Comparison of ENCODE assay signal across 3 cellular contexts in genomic region chr12:19988457-19988856, GRCh38.
TF ChIP-seq lines count a peak whose summit lies in the region.

No MANE protein-coding gene starts in this region.

TF ChIP-seq in liver, 16 proteins besides CTCF, POLR2A, EP300 and RAD21:
- TF ChIP-seq, protein P1, sequence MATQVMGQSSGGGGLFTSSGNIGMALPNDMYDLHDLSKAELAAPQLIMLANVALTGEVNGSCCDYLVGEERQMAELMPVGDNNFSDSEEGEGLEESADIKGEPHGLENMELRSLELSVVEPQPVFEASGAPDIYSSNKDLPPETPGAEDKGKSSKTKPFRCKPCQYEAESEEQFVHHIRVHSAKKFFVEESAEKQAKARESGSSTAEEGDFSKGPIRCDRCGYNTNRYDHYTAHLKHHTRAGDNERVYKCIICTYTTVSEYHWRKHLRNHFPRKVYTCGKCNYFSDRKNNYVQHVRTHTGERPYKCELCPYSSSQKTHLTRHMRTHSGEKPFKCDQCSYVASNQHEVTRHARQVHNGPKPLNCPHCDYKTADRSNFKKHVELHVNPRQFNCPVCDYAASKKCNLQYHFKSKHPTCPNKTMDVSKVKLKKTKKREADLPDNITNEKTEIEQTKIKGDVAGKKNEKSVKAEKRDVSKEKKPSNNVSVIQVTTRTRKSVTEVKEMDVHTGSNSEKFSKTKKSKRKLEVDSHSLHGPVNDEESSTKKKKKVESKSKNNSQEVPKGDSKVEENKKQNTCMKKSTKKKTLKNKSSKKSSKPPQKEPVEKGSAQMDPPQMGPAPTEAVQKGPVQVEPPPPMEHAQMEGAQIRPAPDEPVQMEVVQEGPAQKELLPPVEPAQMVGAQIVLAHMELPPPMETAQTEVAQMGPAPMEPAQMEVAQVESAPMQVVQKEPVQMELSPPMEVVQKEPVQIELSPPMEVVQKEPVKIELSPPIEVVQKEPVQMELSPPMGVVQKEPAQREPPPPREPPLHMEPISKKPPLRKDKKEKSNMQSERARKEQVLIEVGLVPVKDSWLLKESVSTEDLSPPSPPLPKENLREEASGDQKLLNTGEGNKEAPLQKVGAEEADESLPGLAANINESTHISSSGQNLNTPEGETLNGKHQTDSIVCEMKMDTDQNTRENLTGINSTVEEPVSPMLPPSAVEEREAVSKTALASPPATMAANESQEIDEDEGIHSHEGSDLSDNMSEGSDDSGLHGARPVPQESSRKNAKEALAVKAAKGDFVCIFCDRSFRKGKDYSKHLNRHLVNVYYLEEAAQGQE (IDR thresholded peaks at IDR 0.05) = no peak
- TF ChIP-seq FOXA1 (IDR thresholded peaks at IDR 0.05) (no peak), HNF4G (IDR thresholded peaks at IDR 0.05) (peak; percentile 13), JUND (IDR thresholded peaks at IDR 0.05) (no peak), TAF1 (conservative IDR thresholded peaks at IDR 0.05) (no peak), ZBTB33 (IDR thresholded peaks at IDR 0.05) (no peak), FOXA2 (IDR thresholded peaks at IDR 0.05) (no peak), SP1 (IDR thresholded peaks at IDR 0.05) (peak; percentile 37), GABPA (IDR thresholded peaks at IDR 0.05 in 1 of 2, conservative IDR thresholded peaks at IDR 0.05 in 1 of 2) (no peak), HNF4A (conservative IDR thresholded peaks at IDR 0.05) (peak; percentile 70 to 73), NR2F2 (IDR thresholded peaks at IDR 0.05) (peak; percentile 76), EGR1 (IDR thresholded peaks at IDR 0.05; ENCODE audit: low read depth in 2 of 2) (no peak), YY1 (IDR thresholded peaks at IDR 0.05) (no peak), RXRA (IDR thresholded peaks at IDR 0.05) (peak; percentile 89 to 92)
- TF ChIP-seq, protein P2, sequence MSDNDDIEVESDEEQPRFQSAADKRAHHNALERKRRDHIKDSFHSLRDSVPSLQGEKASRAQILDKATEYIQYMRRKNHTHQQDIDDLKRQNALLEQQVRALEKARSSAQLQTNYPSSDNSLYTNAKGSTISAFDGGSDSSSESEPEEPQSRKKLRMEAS (IDR thresholded peaks at IDR 0.05) = no peak
- TF ChIP-seq, protein P3, sequence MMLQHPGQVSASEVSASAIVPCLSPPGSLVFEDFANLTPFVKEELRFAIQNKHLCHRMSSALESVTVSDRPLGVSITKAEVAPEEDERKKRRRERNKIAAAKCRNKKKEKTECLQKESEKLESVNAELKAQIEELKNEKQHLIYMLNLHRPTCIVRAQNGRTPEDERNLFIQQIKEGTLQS (IDR thresholded peaks at IDR 0.05) = no peak

TF ChIP-seq in HepG2, 621 proteins besides CTCF, POLR2A, EP300 and RAD21:
- TF ChIP-seq ZKSCAN1 (IDR thresholded peaks at IDR 0.05; ENCODE audit: low read length) (no peak), ZNF879 (CRISPR knock-in tag; IDR thresholded peaks at IDR 0.05) (no peak), ZNF136 (CRISPR knock-in tag; IDR thresholded peaks at IDR 0.05; ENCODE audit: low read depth) (no peak), MIER2 (CRISPR knock-in tag; IDR thresholded peaks at IDR 0.05) (no peak), NR2F2 (IDR thresholded peaks at IDR 0.05; ENCODE audit: borderline replicate concordance, low read depth) (no peak), KAT2B (IDR thresholded peaks at IDR 0.05; ENCODE audit: borderline replicate concordance, low read depth, low read length) (no peak), ZNF33A (CRISPR knock-in tag; IDR thresholded peaks at IDR 0.05; ENCODE audit: borderline replicate concordance) (no peak), BRCA1 (CRISPR knock-in tag; IDR thresholded peaks at IDR 0.05) (no peak), RELA (CRISPR knock-in tag; IDR thresholded peaks at IDR 0.05) (no peak), ARNTL (CRISPR knock-in tag; IDR thresholded peaks at IDR 0.05) (no peak), SP5 (CRISPR knock-in tag; IDR thresholded peaks at IDR 0.05; ENCODE audit: borderline replicate concordance, low read depth) (no peak), MAFG (CRISPR knock-in tag; IDR thresholded peaks at IDR 0.05) (no peak), U2AF2 (IDR thresholded peaks at IDR 0.05; ENCODE audit: low read depth, low read length) (no peak)

TF ChIP-seq in H1, 55 proteins besides CTCF, POLR2A, EP300 and RAD21:
- TF ChIP-seq JUND (IDR thresholded peaks at IDR 0.05; ENCODE audit: low read length) (no peak), BRCA1 (IDR thresholded peaks at IDR 0.05; ENCODE audit: low read depth, low read length) (no peak), BCL11A (IDR thresholded peaks at IDR 0.05; ENCODE audit: low read depth in 2 of 2, low read length in 2 of 2) (no peak), RXRA (IDR thresholded peaks at IDR 0.05; ENCODE audit: insufficient read depth, low read depth, low read length) (no peak), RFX5 (IDR thresholded peaks at IDR 0.05; ENCODE audit: borderline replicate concordance, low read depth, low read length) (no peak), CHD2 (IDR thresholded peaks at IDR 0.05; ENCODE audit: low read length) (no peak), SP1 (IDR thresholded peaks at IDR 0.05; ENCODE audit: low read depth, low read length) (no peak), SAP30 (IDR thresholded peaks at IDR 0.05; ENCODE audit: insufficient read depth, insufficient replicate concordance, low read length) (no peak), CTBP2 (IDR thresholded peaks at IDR 0.05; ENCODE audit: borderline replicate concordance, insufficient read depth, insufficient read length, low read length) (no peak), KDM1A (IDR thresholded peaks at IDR 0.05; ENCODE audit: borderline replicate concordance, low read length) (no peak), POLR2AphosphoS5 (IDR thresholded peaks at IDR 0.05; ENCODE audit: low read depth, low read length) (no peak)
- TF ChIP-seq, protein P2 (IDR thresholded peaks at IDR 0.05) = no peak
